In the genomic region with DNA sequence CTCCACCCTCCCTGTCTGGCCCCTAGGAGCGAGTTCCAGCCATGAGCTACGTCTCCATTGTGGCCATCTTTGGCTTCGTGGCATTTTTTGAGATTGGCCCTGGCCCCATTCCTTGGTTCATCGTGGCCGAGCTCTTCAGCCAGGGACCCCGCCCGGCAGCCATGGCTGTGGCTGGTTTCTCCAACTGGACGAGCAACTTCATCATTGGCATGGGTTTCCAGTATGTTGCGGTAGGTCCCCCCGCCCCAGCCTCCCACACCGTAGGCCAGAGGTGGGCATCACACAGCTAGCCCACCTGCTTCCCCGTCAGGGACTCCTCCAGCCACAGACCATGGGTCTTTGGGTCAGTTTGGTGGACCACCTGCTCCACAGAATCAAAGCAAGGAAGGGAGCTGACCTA, we compare ENCODE assay signal across 18 cellular contexts. TPM values are rescaled to one million over a fixed set of nuclear protein-coding genes. Genes with fewer than 3 reads are reported as not detected.
DNase-seq lines count a peak whose midpoint lies in the region; FAIRE-seq and TF ChIP-seq lines count a peak whose summit lies in the region.
"Had no signal": no experiment of that assay in that cellular context is flagged by ENCODE, and none has a peak within 500 bp of the region (broad histone marks: within the 10 kb centered on the region; RNA-seq: fewer than 3 reads in every experiment).

No MANE protein-coding gene starts in this region.

- H3K14ac ChIP-seq in neuronal stem cell (ENCODE audit: low read length) = no peak overlapping the region

- DNase-seq in GM03348 (ENCODE audit: low spot score) = peak; percentile 0
- DNase-seq in esophagus muscularis mucosa (ENCODE audit: extremely low spot score) = no peak
- no peak for DNase-seq in neuronal stem cell (ENCODE audit: low spot score)
- no peak for DNase-seq in DMS 273 (lab: John Stamatoyannopoulos, UW; ENCODE audit: unreplicated experiment)
- DNase-seq in coronary artery (ENCODE audit: low spot score) = no peak
- no peak for DNase-seq in RCC 7860 (ENCODE audit: low spot score)
- DNase-seq: CD8-positive, alpha-beta T cell; COR-L47; DMS 273 treated with DMSO at 0.1 percent for 48 hours; GOT3 had no signal

- H2BK15ac ChIP-seq in neuronal stem cell (ENCODE audit: low read length) = no peak overlapping the region

- no peak overlapping the region for H4K91ac ChIP-seq in neuronal stem cell (ENCODE audit: low read depth, low read length, poor library complexity)

- H3K9ac ChIP-seq in neuronal stem cell (ENCODE audit: low read depth, low read length, poor library complexity) (no peak overlapping the region), skeletal muscle tissue (ENCODE audit: low read depth in 1 of 3, low read length in 3 of 3) (peak overlapping the region in 2 of 3 donors; percentile 32 to 99)

- peaks cover 53 to 97% (median 94%) of the 10 kb centered on the region in 4 donors for H3K4me1 ChIP-seq in esophagus muscularis mucosa
- peaks cover 8 to 15% of the 10 kb centered on the region in 2 donors for H3K4me1 ChIP-seq in neuronal stem cell (ENCODE audit: control insufficient read depth in 2 of 2, insufficient read depth in 1 of 2, low read depth in 1 of 2, low read length in 2 of 2)
- peaks cover 50 to 83% (median 71%) of the 10 kb centered on the region in 3 donors for H3K4me1 ChIP-seq in skeletal muscle tissue (ENCODE audit: control insufficient read depth in 3 of 3, insufficient read depth in 3 of 3, low read length in 3 of 3)

- H3K36me3 ChIP-seq in esophagus muscularis mucosa = peaks cover 26 to 44% (median 42%) of the 10 kb centered on the region in 4 donors
- peaks cover 2 to 7% of the 10 kb centered on the region in 2 donors for H3K36me3 ChIP-seq in neuronal stem cell (replicated peaks in 1 of 2; ENCODE audit: control insufficient read depth in 2 of 2, insufficient read depth in 2 of 2, low read length in 2 of 2)
- peaks cover 34 to 51% (median 35%) of the 10 kb centered on the region in 3 donors for H3K36me3 ChIP-seq in skeletal muscle tissue (ENCODE audit: control insufficient read depth in 3 of 3, insufficient read depth in 3 of 3, low read length in 3 of 3)
- H3K36me3 ChIP-seq: HAP-1 had no signal

- WGBS in esophagus muscularis mucosa = 85% methylated on average over 8 of the region's 12 CpGs
- no CpG with 5 or more reads among the region's 12 CpGs for WGBS in neuronal stem cell (ENCODE audit: extremely low coverage in 2 of 2, insufficient read length in 2 of 2, insufficient replicate concordance in 1 of 2), 2 donors

- no peak overlapping the region for H2BK12ac ChIP-seq in neuronal stem cell (ENCODE audit: low read length)

- TF ChIP-seq POLR2A in esophagus muscularis mucosa (IDR thresholded peaks at IDR 0.05; ENCODE audit: low read depth) = no peak

- no peak overlapping the region for H2AK5ac ChIP-seq in neuronal stem cell (ENCODE audit: low read depth, low read length)

- H4K8ac ChIP-seq in neuronal stem cell (ENCODE audit: low read depth, low read length) = no peak overlapping the region

- no peak overlapping the region for H2AFZ ChIP-seq in neuronal stem cell (ENCODE audit: low read length)

- H2BK120ac ChIP-seq in neuronal stem cell (ENCODE audit: low read depth, low read length) = no peak overlapping the region

- FAIRE-seq in RCC 7860 (lab: Jason Lieb, UNC) = no peak
- FAIRE-seq: A204.1, GM12878 had no signal

- TF ChIP-seq EP300 in esophagus muscularis mucosa (IDR thresholded peaks at IDR 0.05) = no peak

- peak overlapping the region; percentile 95 to 98 (median 96) for H3K27ac ChIP-seq in esophagus muscularis mucosa (replicated peaks in 1 of 4)
- no peak overlapping the region for H3K27ac ChIP-seq in neuronal stem cell (replicated peaks; ENCODE audit: low read length)
- H3K27ac ChIP-seq in skeletal muscle tissue (ENCODE audit: low read depth, low read length) = peak overlapping the region; percentile 36
- H3K27ac ChIP-seq in coronary artery = no peak overlapping the region

- H3K18ac ChIP-seq in neuronal stem cell (ENCODE audit: low read length) = no peak overlapping the region

- H3K23ac ChIP-seq in neuronal stem cell (ENCODE audit: low read depth, low read length, poor library complexity) = peak overlapping the region; percentile 73

- H3K79me1 ChIP-seq in neuronal stem cell (ENCODE audit: low read depth, low read length) = peaks cover 3% of the 10 kb centered on the region

- no peak overlapping the region for H3K4me2 ChIP-seq in neuronal stem cell (ENCODE audit: insufficient read depth, low read length, poor library complexity, severe bottlenecking)

- no peak for TF ChIP-seq CTCF in esophagus muscularis mucosa (IDR thresholded peaks at IDR 0.05)
- no peak for TF ChIP-seq CTCF in coronary artery (IDR thresholded peaks at IDR 0.05)

- H3K4me3 ChIP-seq in esophagus muscularis mucosa = no peak overlapping the region
- no peak overlapping the region for H3K4me3 ChIP-seq in neuronal stem cell (ENCODE audit: low read length in 2 of 2)
- H3K4me3 ChIP-seq in skeletal muscle tissue (ENCODE audit: low read length in 3 of 3) = no peak overlapping the region
- no peak overlapping the region for H3K4me3 ChIP-seq in coronary artery
- H3K4me3 ChIP-seq: GM12878, HAP-1 had no signal

- intact Hi-C loops in esophagus muscularis mucosa (cut with DNase I) = no loop called here

- H3K27me3 ChIP-seq in esophagus muscularis mucosa (peaks cover 0 to 7% (median 0%) of the 10 kb centered on the region in 4 donors), neuronal stem cell (ENCODE audit: control insufficient read depth in 3 of 3, insufficient read depth in 3 of 3, low read depth in 1 of 3, low read length in 3 of 3) (peaks cover 0 to 18% (median 0%) of the 10 kb centered on the region in 3 experiments), skeletal muscle tissue (ENCODE audit: control insufficient read depth in 3 of 3, insufficient read depth in 3 of 3, low read length in 3 of 3) (peaks cover 0 to 2% (median 0%) of the 10 kb centered on the region in 3 donors)

- H3K9me3 ChIP-seq in esophagus muscularis mucosa (no peaks in the 10 kb centered on the region), neuronal stem cell (replicated peaks in 1 of 2; ENCODE audit: control insufficient read depth in 2 of 2, insufficient read depth in 1 of 2, low read depth in 1 of 2, low read length in 2 of 2) (no peaks in the 10 kb centered on the region), skeletal muscle tissue (ENCODE audit: control insufficient read depth in 3 of 3, low read length in 3 of 3) (no peaks in the 10 kb centered on the region)
- H3K9me3 ChIP-seq: HAP-1 had no signal

- no peak overlapping the region for H3K4ac ChIP-seq in neuronal stem cell (ENCODE audit: low read length)

- no peak overlapping the region for H2BK5ac ChIP-seq in neuronal stem cell (ENCODE audit: low read length)

RNA-seq across cellular contexts. Expression of gene SLC2A4, which starts 4.2 kb away (rescaled TPM):
- total RNA-seq in esophagus muscularis mucosa = 100 to 1,000 TPM; 144 to 197 (median 157) TPM
- polyA plus RNA-seq in neuronal stem cell (2013, experiment 1 of 2) = 3.6 TPM
- 3.5 TPM for polyA plus RNA-seq in neuronal stem cell (2013, experiment 2 of 2)
- 34.4 TPM for total RNA-seq in skeletal muscle tissue
- total RNA-seq: CD8-positive, alpha-beta T cell had no signal
- polyA plus RNA-seq: CD14-positive monocyte, IgD-negative memory B cell had no signal

RNA-seq across cellular contexts. Expression of gene YBX2, which starts 8.8 kb away (rescaled TPM):
- total RNA-seq in esophagus muscularis mucosa (1 to 10 TPM; 3.6 to 8.7 (median 4.4) TPM), skeletal muscle tissue (0.52 TPM)
- 7.6 TPM for polyA plus RNA-seq in neuronal stem cell (2013, experiment 1 of 2)
- polyA plus RNA-seq in neuronal stem cell (2013, experiment 2 of 2) = 7.5 TPM
- total RNA-seq: CD8-positive, alpha-beta T cell; GM12878; HT1080 had no signal
- polyA plus RNA-seq: CD14-positive monocyte, GM12878, IgD-negative memory B cell had no signal

RNA-seq across cellular contexts. Expression of gene EIF5A, which starts 21.7 kb away (rescaled TPM):
- 100 to 1,000 TPM; 145 to 214 (median 204) TPM for total RNA-seq in esophagus muscularis mucosa
- 383 TPM for polyA plus RNA-seq in neuronal stem cell (2013, experiment 1 of 2)
- 383 TPM for polyA plus RNA-seq in neuronal stem cell (2013, experiment 2 of 2)
- total RNA-seq in skeletal muscle tissue = 185 TPM

RNA-seq across cellular contexts. Expression of gene CLDN7, which starts 23.4 kb away (rescaled TPM):
- total RNA-seq in esophagus muscularis mucosa = 1 to 10 TPM; 1.7 to 3.4 (median 2.1) TPM
- polyA plus RNA-seq in neuronal stem cell (2013, experiment 1 of 2) = 0.10 TPM
- polyA plus RNA-seq in neuronal stem cell (2013, experiment 2 of 2) = 0.11 TPM
- not detected for total RNA-seq in skeletal muscle tissue
- total RNA-seq: Daoy, HT1080 had no signal

RNA-seq across cellular contexts. Expression of gene GPS2, which starts 29.5 kb away (rescaled TPM):
- total RNA-seq in esophagus muscularis mucosa = 100 to 1,000 TPM in 1 of 4 donors, 10 to 100 TPM in 3; 89.6 to 112 (median 90.2) TPM
- 38.8 TPM for polyA plus RNA-seq in neuronal stem cell (2013, experiment 1 of 2)
- polyA plus RNA-seq in neuronal stem cell (2013, experiment 2 of 2) = 39.5 TPM
- total RNA-seq in skeletal muscle tissue = 24.5 TPM

Comparison
In these comparisons a context has a peak if more than half of its experiments do, and no peak if none do; other contexts are left out.
1. H3K27ac ChIP-seq: peak in esophagus muscularis mucosa (4 of 4) and skeletal muscle tissue (single experiment); none in neuronal stem cell (single experiment) and coronary artery (0 of 2).